In the genomic region with DNA sequence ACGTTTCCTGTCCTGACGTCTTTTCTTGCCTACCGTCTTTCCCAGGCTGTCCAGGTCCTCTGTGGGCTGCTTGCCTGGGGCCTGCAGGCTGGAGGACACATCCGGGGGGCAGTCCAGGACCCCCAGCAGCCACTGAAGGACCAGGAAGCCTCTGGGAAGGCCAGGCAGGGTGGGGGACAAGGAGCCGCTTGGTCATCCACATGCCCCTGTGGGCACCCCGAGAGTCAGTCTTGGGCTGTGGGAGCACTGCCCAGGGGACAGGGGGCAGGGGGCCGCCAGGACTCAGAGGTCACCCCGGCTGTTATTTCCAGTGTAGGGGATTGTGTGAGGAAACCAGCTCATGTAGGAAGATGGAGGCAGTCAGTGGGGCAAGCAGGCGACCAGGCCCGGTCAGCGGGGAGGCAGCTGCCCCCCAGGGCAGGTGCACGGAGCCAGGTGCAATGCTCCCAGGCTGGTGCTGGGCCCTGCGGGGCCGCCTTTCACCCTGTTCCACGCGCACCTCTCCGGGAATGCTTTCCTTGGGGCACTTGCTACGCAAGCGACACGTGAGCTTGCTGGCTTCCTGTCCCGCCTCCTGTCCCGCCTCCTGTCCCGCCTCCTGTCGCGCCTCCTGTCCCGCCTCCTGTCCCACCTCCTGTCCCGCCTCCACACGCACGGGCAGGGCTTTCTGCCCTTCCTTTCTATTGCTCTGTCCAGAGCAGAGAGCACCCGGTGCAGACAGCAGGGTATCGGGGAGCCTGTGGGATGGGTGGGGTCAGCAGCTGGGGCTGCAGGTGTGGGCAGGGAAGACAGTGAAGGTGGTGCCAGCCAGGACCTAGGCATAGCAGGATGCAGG, we compare ENCODE assay signal across 8 cellular contexts. TPM values are rescaled to one million over a fixed set of nuclear protein-coding genes. Genes with fewer than 3 reads are reported as not detected.
A peak's percentile ranks its signal among the peaks of the same experiment; 100 is the strongest.
DNase-seq lines count a peak whose midpoint lies in the region; ATAC-seq and TF ChIP-seq lines count a peak whose summit lies in the region.

No MANE protein-coding gene starts in this region.

- 37 to 40% methylated on average over 29 to 31 of the region's 31 CpGs for WGBS in testis, 2 donors

- H3K27me3 Mint-ChIP-seq in activated naive CD8-positive, alpha-beta T cell treated with anti-CD3 and anti-CD28 coated beads, Interleukin-2, amount 10 ng/mL, durations not matched to agents 7 days and 5 days: no peaks in the 10 kb centered on the region
- no peaks in the 10 kb centered on the region for H3K27me3 Mint-ChIP-seq in osteocyte (ENCODE audit: unreplicated experiment)

- H3K4me1 ChIP-seq in testis: peaks cover 9% of the 10 kb centered on the region

- peak overlapping the region; percentile 98 for H3K27ac Mint-ChIP-seq in activated naive CD8-positive, alpha-beta T cell treated with anti-CD3 and anti-CD28 coated beads, Interleukin-2, amount 10 ng/mL, durations not matched to agents 7 days and 5 days
- peak overlapping the region; percentile 83 for H3K27ac Mint-ChIP-seq in osteocyte (ENCODE audit: unreplicated experiment)

- peaks cover 6% of the 10 kb centered on the region for H3K4me1 Mint-ChIP-seq in activated naive CD8-positive, alpha-beta T cell treated with anti-CD3 and anti-CD28 coated beads, Interleukin-2, amount 10 ng/mL, durations not matched to agents 7 days and 5 days
- H3K4me1 Mint-ChIP-seq in osteocyte (ENCODE audit: unreplicated experiment): peaks cover 12% of the 10 kb centered on the region

- H3K9me3 Mint-ChIP-seq in activated naive CD8-positive, alpha-beta T cell treated with anti-CD3 and anti-CD28 coated beads, Interleukin-2, amount 10 ng/mL, durations not matched to agents 7 days and 5 days: peaks cover 9% of the 10 kb centered on the region
- no peaks in the 10 kb centered on the region for H3K9me3 Mint-ChIP-seq in osteocyte (ENCODE audit: unreplicated experiment)

- no peak for TF ChIP-seq CTCF in NB4 (IDR thresholded peaks at IDR 0.05; ENCODE audit: low read depth, low read length)
- no peak for TF ChIP-seq CTCF in osteocyte (IDR thresholded peaks at IDR 0.05)
- TF ChIP-seq CTCF in testis (IDR thresholded peaks at IDR 0.05): no peak

- H3K36me3 Mint-ChIP-seq in activated naive CD8-positive, alpha-beta T cell treated with anti-CD3 and anti-CD28 coated beads, Interleukin-2, amount 10 ng/mL, durations not matched to agents 7 days and 5 days: peaks cover 5% of the 10 kb centered on the region
- no peaks in the 10 kb centered on the region for H3K36me3 Mint-ChIP-seq in osteocyte (ENCODE audit: unreplicated experiment)

- H3K9me3 ChIP-seq in testis: no peaks in the 10 kb centered on the region

- POLR2A ChIA-PET in activated naive CD8-positive, alpha-beta T cell treated with anti-CD3 and anti-CD28 coated beads, Interleukin-2, amount 10 ng/mL, durations not matched to agents 7 days and 5 days (lab: Charles Lee): interaction anchor here (0.8 to 1.8 kb wide), 8 partner anchors 14 to 311 kb away, joined by 3 to 18 read pairs (median 3); a partner anchor contains a TSS

- H3K4me3 ChIP-seq in NB4 (ENCODE audit: low read depth, low read length): peak overlapping the region; percentile 42
- H3K4me3 ChIP-seq in testis: no peak overlapping the region

- peak; percentile 68 for DNase-seq in D341Med (ENCODE audit: low spot score)
- DNase-seq in NB4 (ENCODE audit: low read depth): peak; percentile 88
- DNase-seq in SKM-1 treated with dmso at 0.1 percent for 144 hours (lab: John Stamatoyannopoulos, UW; ENCODE audit: unreplicated experiment): peak; percentile 83
- DNase-seq in activated naive CD8-positive, alpha-beta T cell treated with anti-CD3 and anti-CD28 coated beads, Interleukin-2, amount 10 ng/mL, durations not matched to agents 7 days and 5 days: peak; percentile 88
- peak; percentile 78 to 99 (median 96) for DNase-seq in head of caudate nucleus
- peak; percentile 93 for DNase-seq in osteocyte (ENCODE audit: extremely low spot score, unreplicated experiment)
- DNase-seq in testis: peak; percentile 91

- intact Hi-C loops in head of caudate nucleus (cut with DNase I): no loop called here
- intact Hi-C loops in testis (cut with DNase I; ENCODE audit: low total_unique reads): no loop called here

- no peaks in the 10 kb centered on the region for H3K36me3 ChIP-seq in testis (ENCODE audit: low read depth, missing control alignments)

- peak; percentile 71 for ATAC-seq in GM21825 (IDR thresholded peaks at IDR 0.05; ENCODE audit: unreplicated experiment)
- peak; percentile 84 for ATAC-seq in activated naive CD8-positive, alpha-beta T cell treated with anti-CD3 and anti-CD28 coated beads, Interleukin-2, amount 10 ng/mL, durations not matched to agents 7 days and 5 days (ENCODE audit: low read depth)

- H3K27me3 ChIP-seq in testis: no peaks in the 10 kb centered on the region

- H3K27ac ChIP-seq in testis: peak overlapping the region in 1 of 2 donors; percentile 46

- peak overlapping the region; percentile 88 for H3K4me3 Mint-ChIP-seq in activated naive CD8-positive, alpha-beta T cell treated with anti-CD3 and anti-CD28 coated beads, Interleukin-2, amount 10 ng/mL, durations not matched to agents 7 days and 5 days
- peak overlapping the region; percentile 71 for H3K4me3 Mint-ChIP-seq in osteocyte (ENCODE audit: unreplicated experiment)

- TF ChIP-seq POLR2A in NB4 (IDR thresholded peaks at IDR 0.05; ENCODE audit: extremely low read depth, insufficient read length) (peak; percentile 72), testis (IDR thresholded peaks at IDR 0.05) (no peak)

RNA-seq across cellular contexts. Expression of a gene that starts 39.5 kb away (rescaled TPM):
- total RNA-seq in activated naive CD8-positive, alpha-beta T cell treated with anti-CD3 and anti-CD28 coated beads, Interleukin-2, amount 10 ng/mL, durations not matched to agents 7 days and 5 days: not detected
- total RNA-seq in osteocyte (not detected in 2 replicates), testis (under 1 TPM; 0.50 to 0.87 TPM)
- polyA plus RNA-seq in testis (ENCODE audit: insufficient read depth, low read depth, low replicate concordance): 0.45 TPM

RNA-seq across cellular contexts. Expression of a gene that starts 47.0 kb away (rescaled TPM):
- total RNA-seq in activated naive CD8-positive, alpha-beta T cell treated with anti-CD3 and anti-CD28 coated beads, Interleukin-2, amount 10 ng/mL, durations not matched to agents 7 days and 5 days: 10 to 100 TPM; 36.7 to 37.5 TPM
- 63.2 and 71.6 TPM in 2 replicates for total RNA-seq in osteocyte
- 100 to 1,000 TPM; 197 to 220 TPM for total RNA-seq in testis
- 185 TPM for polyA plus RNA-seq in testis (ENCODE audit: insufficient read depth, low read depth, low replicate concordance)
